ENCODE assay signal across 18 cellular contexts in the genomic region with DNA sequence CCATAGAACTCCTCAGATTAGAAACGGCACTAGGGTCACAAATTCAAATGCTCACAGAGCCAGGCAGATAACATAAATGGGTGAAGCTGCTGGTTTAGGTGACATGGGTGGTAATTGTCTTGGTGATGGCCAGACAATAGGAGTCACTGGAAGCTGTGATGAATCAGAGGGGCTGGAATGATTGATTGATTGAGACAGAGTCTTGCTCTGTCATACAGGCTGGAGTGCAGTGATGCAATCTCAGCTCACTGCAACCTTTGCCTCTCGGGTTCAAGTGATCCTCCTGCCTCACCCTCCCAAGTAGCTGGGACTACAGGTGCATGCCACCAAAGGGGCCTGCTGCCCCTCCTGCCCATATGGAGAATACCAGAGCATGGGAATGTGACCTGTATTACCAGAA.
A peak's percentile ranks its signal among the peaks of the same experiment; 100 is the strongest.
DNase-seq lines count a peak whose midpoint lies in the region; ATAC-seq, FAIRE-seq and TF ChIP-seq lines count a peak whose summit lies in the region.
"Had no signal": no experiment of that assay in that cellular context is flagged by ENCODE, and none has a peak within 500 bp of the region (broad histone marks: within the 10 kb centered on the region; RNA-seq: fewer than 3 reads in every experiment).

No MANE protein-coding gene starts in this region.

- H3K36me3 ChIP-seq in SK-N-SH (replicated peaks in 1 of 2; ENCODE audit: control insufficient read depth in 1 of 2, insufficient read depth in 2 of 2, low read length in 1 of 2), result no peaks in the 10 kb centered on the region
- no peaks in the 10 kb centered on the region for H3K36me3 ChIP-seq in keratinocyte (ENCODE audit: control insufficient read depth in 2 of 2, extremely low read depth in 1 of 2, insufficient read depth in 2 of 2, low read length in 2 of 2)
- no peaks in the 10 kb centered on the region for H3K36me3 ChIP-seq in SJCRH30
- H3K36me3 ChIP-seq: BE2C had no signal

- H3K9me2 ChIP-seq in SK-N-SH, result no peaks in the 10 kb centered on the region

- DNase-seq in SK-N-SH (no peak), RWPE1 (ENCODE audit: low spot score) (peak; percentile 59), keratinocyte (ENCODE audit: low read depth, low spot score) (no peak), urothelium cell line (ENCODE audit: low spot score) (no peak), NCI-H2171 treated with DMSO at 0.1 percent for 48 hours (lab: John Stamatoyannopoulos, UW) (no peak), middle frontal gyrus (ENCODE audit: extremely low spot score, low spot score) (no peak), SJCRH30 (no peak)
- DNase-seq: BE2C; Caco-2; CD4-positive, CD25-positive, alpha-beta regulatory T cell; GDM1; H9; KBM-7; NCI-H1417 treated with DMSO at 0.1 percent for 48 hours; NCI-H187 treated with DMSO at 0.1 percent for 48 hours; NCI-H226; NCI-H524 had no signal

- no peaks in the 10 kb centered on the region for H4K20me1 ChIP-seq in SK-N-SH (ENCODE audit: insufficient read depth)
- no peaks in the 10 kb centered on the region for H4K20me1 ChIP-seq in keratinocyte (ENCODE audit: control insufficient read depth, extremely low read depth, insufficient read depth, low read length)

- no peak for TF ChIP-seq RAD21 in SK-N-SH (IDR thresholded peaks at IDR 0.05; ENCODE audit: low read length)

- H3K9me3 ChIP-seq in SK-N-SH (no peaks in the 10 kb centered on the region), keratinocyte (ENCODE audit: control insufficient read depth, low read depth, low read length) (no peaks in the 10 kb centered on the region), SJCRH30 (replicated peaks) (0 out of 2 replicates have a peak, but pooled peaks cover 3% of the 10 kb centered on the region)
- H3K9me3 ChIP-seq: BE2C, Caco-2 had no signal

- H3K9ac ChIP-seq in SK-N-SH, result no peak overlapping the region
- H3K9ac ChIP-seq in keratinocyte (ENCODE audit: control insufficient read depth, extremely low read depth, insufficient read depth, low read length), result no peak overlapping the region

- no peak for ATAC-seq in SK-N-SH treated with all-trans-retinoic acid at 6 μM for 48 hours

- no peaks in the 10 kb centered on the region for H3K27me3 ChIP-seq in SK-N-SH (ENCODE audit: insufficient read depth)
- H3K27me3 ChIP-seq in keratinocyte (ENCODE audit: control insufficient read depth, extremely low read depth, insufficient read depth, low read length), result no peaks in the 10 kb centered on the region
- no peaks in the 10 kb centered on the region; the same call in 1 of the 2 replicates for H3K27me3 ChIP-seq in SJCRH30
- H3K27me3 ChIP-seq: BE2C had no signal

- H3K4me1 ChIP-seq in SK-N-SH (ENCODE audit: control insufficient read depth in 1 of 2, insufficient read depth in 2 of 2, low read depth in 1 of 2, low read length in 1 of 2), result peaks cover 0 to 18% of the 10 kb centered on the region in 2 experiments; a peak in 3 of 4 replicates
- peaks cover 25% of the 10 kb centered on the region for H3K4me1 ChIP-seq in keratinocyte (ENCODE audit: control insufficient read depth, extremely low read depth, insufficient read depth, low read length)
- H3K4me1 ChIP-seq in SJCRH30, result no peaks in the 10 kb centered on the region
- H3K4me1 ChIP-seq: BE2C, Caco-2 had no signal

- H3K9me1 ChIP-seq in keratinocyte (ENCODE audit: control insufficient read depth, extremely low read depth, insufficient read depth, low read length), result no peaks in the 10 kb centered on the region

- peak; percentile 32 for FAIRE-seq in keratinocyte (lab: Jason Lieb, UNC)
- peak; percentile 30 for FAIRE-seq in urothelium cell line (lab: Jason Lieb, UNC)

- peaks cover 4% of the 10 kb centered on the region for H3F3A ChIP-seq in SK-N-SH (replicated peaks; ENCODE audit: insufficient read depth)

- dilution Hi-C loops in keratinocyte (cut with MboI; ENCODE audit: extremely low pct_ligation_motif_present, low sequenced_read_pairs), result no loop called here

- TF ChIP-seq CTCF in SK-N-SH (IDR thresholded peaks at IDR 0.05) (no peak), RWPE1 (conservative IDR thresholded peaks at IDR 0.05; ENCODE audit: low read depth) (no peak), keratinocyte (optimal IDR thresholded peaks at IDR 0.05 in 1 of 3, IDR thresholded peaks at IDR 0.05 in 1 of 3, conservative IDR thresholded peaks at IDR 0.05 in 1 of 3; ENCODE audit: extremely low read depth in 1 of 3, insufficient read depth in 2 of 3, low read length in 3 of 3) (no peak)

- H3K4me3 ChIP-seq in SK-N-SH (ENCODE audit: low read depth in 2 of 2, low read length in 1 of 2), result no peak overlapping the region
- no peak overlapping the region for H3K4me3 ChIP-seq in keratinocyte (ENCODE audit: control insufficient read depth in 2 of 3, extremely low read depth in 1 of 3, insufficient read depth in 2 of 3, low read depth in 1 of 3, low read length in 3 of 3)
- H3K4me3 ChIP-seq in SJCRH30, result no peak overlapping the region

- H2AFZ ChIP-seq in SK-N-SH (ENCODE audit: low read depth), result no peak overlapping the region
- H2AFZ ChIP-seq in keratinocyte (ENCODE audit: control insufficient read depth, low read length), result no peak overlapping the region

- no peak overlapping the region for H3K27ac ChIP-seq in SK-N-SH (ENCODE audit: low read depth in 2 of 2, low read length in 1 of 2)
- H3K27ac ChIP-seq in RWPE1, result no peak overlapping the region
- H3K27ac ChIP-seq in keratinocyte (ENCODE audit: control insufficient read depth, insufficient read depth, low read length), result no peak overlapping the region
- no peak overlapping the region for H3K27ac ChIP-seq in SJCRH30

- H3K4me2 ChIP-seq in SK-N-SH (no peak overlapping the region), keratinocyte (ENCODE audit: control insufficient read depth, extremely low read depth, insufficient read depth, low read depth, low read length) (no peak overlapping the region)

- 79% methylated on average over 2 of the region's 2 CpGs for WGBS in SK-N-SH (ENCODE audit: low lambda C conversion rate)

- no peak for TF ChIP-seq EP300 in SK-N-SH (IDR thresholded peaks at IDR 0.05; ENCODE audit: borderline replicate concordance in 1 of 2, low read depth in 1 of 2, low read length in 1 of 2)

- H3K79me2 ChIP-seq in SK-N-SH (ENCODE audit: insufficient read depth) (no peaks in the 10 kb centered on the region), keratinocyte (ENCODE audit: control insufficient read depth, insufficient read depth, low read length) (no peaks in the 10 kb centered on the region)

- CTCF ChIA-PET in SK-N-SH (lab: Yijun Ruan, JAX), result interaction anchor here (0.6 kb wide), 1 partner anchor 379 kb away, joined by 3 read pairs; no protein-coding TSS in a partner anchor
- CTCF ChIA-PET in RWPE1 (lab: Yijun Ruan, JAX), result interaction anchor here (0.6 kb wide), 1 partner anchor 53 kb away, joined by 3 read pairs; no protein-coding TSS in a partner anchor

- POLR2A ChIA-PET in SK-N-SH (lab: Yijun Ruan, JAX) (no interaction called here), RWPE1 (lab: Yijun Ruan, JAX; ENCODE audit: low non-redundant PET) (no interaction called here)

TF ChIP-seq in SK-N-SH, 30 proteins besides CTCF, POLR2A, EP300 and RAD21:
- TF ChIP-seq, protein P1, sequence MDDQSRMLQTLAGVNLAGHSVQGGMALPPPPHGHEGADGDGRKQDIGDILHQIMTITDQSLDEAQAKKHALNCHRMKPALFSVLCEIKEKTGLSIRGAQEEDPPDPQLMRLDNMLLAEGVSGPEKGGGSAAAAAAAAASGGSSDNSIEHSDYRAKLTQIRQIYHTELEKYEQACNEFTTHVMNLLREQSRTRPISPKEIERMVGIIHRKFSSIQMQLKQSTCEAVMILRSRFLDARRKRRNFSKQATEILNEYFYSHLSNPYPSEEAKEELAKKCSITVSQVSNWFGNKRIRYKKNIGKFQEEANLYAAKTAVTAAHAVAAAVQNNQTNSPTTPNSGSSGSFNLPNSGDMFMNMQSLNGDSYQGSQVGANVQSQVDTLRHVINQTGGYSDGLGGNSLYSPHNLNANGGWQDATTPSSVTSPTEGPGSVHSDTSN (IDR thresholded peaks at IDR 0.05), result peak; percentile 46; the same call in 1 of the 2 replicates
- no peak for TF ChIP-seq CHD2 (IDR thresholded peaks at IDR 0.05; ENCODE audit: low read length, partially characterized antibody)

TF ChIP-seq in SK-N-SH treated with all-trans-retinoic acid at 6 μM for 48 hours, 23 proteins besides CTCF, POLR2A, EP300 and RAD21:
- no peak for TF ChIP-seq ZNF70 (CRISPR knock-in tag; IDR thresholded peaks at IDR 0.05)
- no peak for TF ChIP-seq TCF4 (CRISPR knock-in tag; IDR thresholded peaks at IDR 0.05; ENCODE audit: borderline replicate concordance)
- no peak for TF ChIP-seq CSDC2 (CRISPR knock-in tag; IDR thresholded peaks at IDR 0.05)
